Comparison of ENCODE assay signal across 13 cellular contexts in the genomic region with DNA sequence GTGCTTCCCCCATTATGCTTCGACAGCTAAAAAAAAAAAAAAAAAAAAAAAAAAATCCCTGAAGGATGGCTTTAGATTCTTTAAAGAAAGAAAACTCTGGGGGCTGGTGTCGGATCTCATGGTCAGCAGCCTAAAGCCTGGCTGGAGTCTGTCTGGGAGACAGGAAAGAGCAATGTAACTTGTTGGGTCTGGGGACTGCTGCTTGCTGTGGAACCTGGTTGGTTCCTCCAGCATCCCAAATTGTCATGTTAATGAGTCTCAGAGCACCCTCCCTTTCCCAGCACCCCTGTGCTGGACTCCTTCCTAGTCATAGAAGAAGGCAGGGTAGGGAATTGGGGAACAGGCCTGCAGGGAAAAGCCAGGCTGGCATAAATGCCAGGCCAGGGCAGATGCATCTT. TPM values are rescaled to one million over a fixed set of nuclear protein-coding genes. Genes with fewer than 3 reads are reported as not detected.
DNase-seq lines count a peak whose midpoint lies in the region; ATAC-seq lines count a peak whose summit lies in the region.
"Had no signal": no experiment of that assay in that cellular context is flagged by ENCODE, and none has a peak within 500 bp of the region (broad histone marks: within the 10 kb centered on the region; RNA-seq: fewer than 3 reads in every experiment).

No MANE protein-coding gene starts in this region.

- ATAC-seq in GM19467 (IDR thresholded peaks at IDR 0.05; ENCODE audit: unreplicated experiment) = no peak
- ATAC-seq: left lung had no signal

- peaks cover 34 to 62% (median 38%) of the 10 kb centered on the region in 4 donors for H3K4me1 Mint-ChIP-seq in CD4-positive, alpha-beta memory T cell
- H3K4me1 Mint-ChIP-seq in activated naive CD8-positive, alpha-beta T cell (ENCODE audit: low read depth) = peaks cover 49% of the 10 kb centered on the region

- H3K27me3 Mint-ChIP-seq in CD4-positive, alpha-beta memory T cell = no peaks in the 10 kb centered on the region
- H3K27me3 Mint-ChIP-seq in activated naive CD8-positive, alpha-beta T cell = no peaks in the 10 kb centered on the region

- H3K36me3 ChIP-seq in CD4-positive, alpha-beta memory T cell (ENCODE audit: insufficient read depth, low read length) = no peaks in the 10 kb centered on the region
- H3K36me3 ChIP-seq in mesendoderm (ENCODE audit: control insufficient read depth, insufficient read depth, low read length) = no peaks in the 10 kb centered on the region
- H3K36me3 ChIP-seq: left lung had no signal

- no peak overlapping the region for H4K8ac ChIP-seq in mesendoderm (ENCODE audit: low read depth, low read length)

- no peak overlapping the region for H2BK5ac ChIP-seq in mesendoderm (ENCODE audit: low read length)

- peaks cover 0 to 2% (median 0%) of the 10 kb centered on the region in 8 donors for H3K9me3 Mint-ChIP-seq in CD4-positive, alpha-beta memory T cell
- H3K9me3 Mint-ChIP-seq in activated naive CD8-positive, alpha-beta T cell (ENCODE audit: low read depth) = no peaks in the 10 kb centered on the region

- no peak overlapping the region for H2AK5ac ChIP-seq in mesendoderm (ENCODE audit: low read length)

- no peaks in the 10 kb centered on the region for H3K9me3 ChIP-seq in CD4-positive, alpha-beta memory T cell (ENCODE audit: control insufficient read depth in 1 of 2, low read length in 2 of 2)
- H3K9me3 ChIP-seq: left lung had no signal

- H3K9ac ChIP-seq in mesendoderm (ENCODE audit: low read length) = peak overlapping the region; percentile 79

- in situ Hi-C loops in G401 (cut with HindIII; ENCODE audit: low sequenced_read_pairs) = no loop called here
- in situ Hi-C loops in KBM-7 (cut with MboI; ENCODE audit: low pct_unique_long_range_greater_than_20kb, low sequenced_read_pairs) = loop anchor here (25.0 kb wide), 1 partner anchor 99 kb away; no protein-coding TSS in a partner anchor

- H2BK15ac ChIP-seq in mesendoderm (replicated peaks; ENCODE audit: low read depth) = no peak overlapping the region

- peak in 1 of 5 donors; percentile 4 for DNase-seq in CD4-positive, alpha-beta memory T cell
- DNase-seq in G401 (ENCODE audit: low spot score) = peak; percentile 46
- no peak for DNase-seq in mesendoderm
- DNase-seq in KBM-7 = no peak
- no peak for DNase-seq in NOMO-1 (lab: John Stamatoyannopoulos, UW; ENCODE audit: unreplicated experiment in 2 of 2)
- DNase-seq: erythroblast, GDM1, head of caudate nucleus, left lung, NCI-H1048 had no signal

- H3K4ac ChIP-seq in mesendoderm (ENCODE audit: low read depth, low read length) = no peak overlapping the region

- CTCF ChIA-PET in CD4-positive, alpha-beta memory T cell (lab: Charles Lee; ENCODE audit: partially characterized antibody) = interaction anchor here (1.0 to 13.7 kb wide), 2 partner anchors 10 to 98 kb away, joined by 5 to 724 read pairs; no protein-coding TSS in a partner anchor

- H3K27me3 ChIP-seq in CD4-positive, alpha-beta memory T cell (ENCODE audit: insufficient read depth, low read length) = no peaks in the 10 kb centered on the region
- H3K27me3 ChIP-seq in mesendoderm (ENCODE audit: insufficient read depth, low read length, poor library complexity) = no peaks in the 10 kb centered on the region

- no peak overlapping the region for H2BK120ac ChIP-seq in mesendoderm (ENCODE audit: low read depth, low read length)

- POLR2A ChIA-PET in CD4-positive, alpha-beta memory T cell (lab: Charles Lee; ENCODE audit: partially characterized antibody) = interaction anchor here (1.0 to 7.2 kb wide), 2 partner anchors 124 to 125 kb away, joined by 3 to 169 read pairs; partner anchors contain the start of gene RBM15

- H3K79me2 ChIP-seq in mesendoderm (ENCODE audit: control insufficient read depth, insufficient read depth, low read length) = peaks cover 48% of the 10 kb centered on the region

- H3K4me3 Mint-ChIP-seq in CD4-positive, alpha-beta memory T cell = peak overlapping the region in 7 of 8 donors; percentile 27 to 82 (median 73)
- peak overlapping the region; percentile 52 for H3K4me3 Mint-ChIP-seq in activated naive CD8-positive, alpha-beta T cell

- H3K4me2 ChIP-seq in mesendoderm (ENCODE audit: low read length) = peak overlapping the region; percentile 54

- peak overlapping the region; percentile 93 for H3K56ac ChIP-seq in mesendoderm (ENCODE audit: low read length)

- H3K36me3 Mint-ChIP-seq in CD4-positive, alpha-beta memory T cell = peaks cover 0 to 9% of the 10 kb centered on the region in 2 donors
- H3K36me3 Mint-ChIP-seq in activated naive CD8-positive, alpha-beta T cell = no peaks in the 10 kb centered on the region

- H3K27ac ChIP-seq in CD4-positive, alpha-beta memory T cell (ENCODE audit: low read depth, low read length) = no peak overlapping the region
- no peak overlapping the region for H3K27ac ChIP-seq in mesendoderm (ENCODE audit: low read depth, low read length)
- H3K27ac ChIP-seq: left lung, RWPE1 had no signal

- H4K5ac ChIP-seq in mesendoderm (ENCODE audit: low read length) = no peak overlapping the region

- H3K79me1 ChIP-seq in mesendoderm (ENCODE audit: low read length) = peaks cover 14% of the 10 kb centered on the region

- H3K27ac Mint-ChIP-seq in CD4-positive, alpha-beta memory T cell = peak overlapping the region; percentile 20 to 91 (median 63)
- H3K27ac Mint-ChIP-seq in activated naive CD8-positive, alpha-beta T cell = no peak overlapping the region

- H3K23ac ChIP-seq in mesendoderm (ENCODE audit: low read length) = no peak overlapping the region

- no peak overlapping the region for H3K18ac ChIP-seq in mesendoderm (ENCODE audit: low read length)

- no peak overlapping the region for H3K4me3 ChIP-seq in CD4-positive, alpha-beta memory T cell (ENCODE audit: low read length in 2 of 2)
- H3K4me3 ChIP-seq in mesendoderm (ENCODE audit: low read length) = no peak overlapping the region

- intact Hi-C loops in CD4-positive, alpha-beta memory T cell (cut with micrococcal nuclease) = loop anchor here (5.0 kb wide), 1 partner anchor 659 kb away; the partner anchor contains the start of gene CD53

- H3K4me1 ChIP-seq in CD4-positive, alpha-beta memory T cell (ENCODE audit: insufficient read depth, low read length) = peaks cover 35% of the 10 kb centered on the region
- H3K4me1 ChIP-seq in mesendoderm (ENCODE audit: control insufficient read depth, low read depth, low read length) = peaks cover 28% of the 10 kb centered on the region

- WGBS in mesendoderm (ENCODE audit: extremely low coverage, insufficient coverage, low lambda C conversion rate) = no CpG with 5 or more reads among the region's 2 CpGs

RNA-seq across cellular contexts. Expression of gene KCNC4, which starts 3.0 kb away (rescaled TPM):
- 10 to 100 TPM; 11.9 to 13.4 TPM for total RNA-seq in CD4-positive, alpha-beta memory T cell
- 1 to 10 TPM; 2.3 to 3.0 TPM for polyA plus RNA-seq in CD4-positive, alpha-beta memory T cell
- 4.8 and 5.9 TPM in 2 replicates for total RNA-seq in G401 (2014; rRNA removed; shearing (Covaris generic))
- 6.3 TPM for polyA plus RNA-seq in mesendoderm (2013, experiment 1 of 2)
- 6.0 TPM for polyA plus RNA-seq in mesendoderm (2013, experiment 2 of 2)
